Comparison of ENCODE assay signal across 11 cellular contexts in genomic region chr12:49809369-49810158, GRCh38. TPM values are rescaled to one million over a fixed set of nuclear protein-coding genes. Genes with fewer than 3 reads are reported as not detected.
A peak's percentile ranks its signal among the peaks of the same experiment; 100 is the strongest.
DNase-seq lines count a peak whose midpoint lies in the region; ATAC-seq, FAIRE-seq and TF ChIP-seq lines count a peak whose summit lies in the region.
"Had no signal": no experiment of that assay in that cellular context is flagged by ENCODE, and none has a peak within 500 bp of the region (broad histone marks: within the 10 kb centered on the region; RNA-seq: fewer than 3 reads in every experiment).

No MANE protein-coding gene starts in this region.

- no peaks in the 10 kb centered on the region for H4K20me1 ChIP-seq in HepG2 (ENCODE audit: insufficient read depth, low read length)

- H3K27ac ChIP-seq in liver (ENCODE audit: low read depth in 1 of 2, low read length in 2 of 2) (peak overlapping the region; percentile 16 to 33), HepG2 (ENCODE audit: extremely low read length, insufficient read depth, low read length) (no peak overlapping the region), heart left ventricle (peak overlapping the region; percentile 38 to 93 (median 80)), parathyroid adenoma (peak overlapping the region; percentile 42)
- H3K27ac ChIP-seq: A549 had no signal

- CTCF ChIA-PET in HepG2 (lab: Yijun Ruan, JAX; ENCODE audit: low intra/inter-chr PET ratio, low total read pairs): no interaction called here

- H3K9me3 ChIP-seq in liver (ENCODE audit: control insufficient read depth in 4 of 4, low read length in 3 of 4) (no peaks in the 10 kb centered on the region), HepG2 (ENCODE audit: low read length) (no peaks in the 10 kb centered on the region), heart left ventricle (no peaks in the 10 kb centered on the region), parathyroid adenoma (ENCODE audit: control insufficient read depth, low read length) (no peaks in the 10 kb centered on the region)
- H3K9me3 ChIP-seq: A549 had no signal

- H3K79me2 ChIP-seq in HepG2 (ENCODE audit: insufficient read depth, low read length) (no peaks in the 10 kb centered on the region), parathyroid adenoma (peaks cover 17% of the 10 kb centered on the region)

- no peak overlapping the region for H3K9ac ChIP-seq in liver (ENCODE audit: low read depth in 1 of 2, low read length in 2 of 2)
- H3K9ac ChIP-seq in HepG2 (ENCODE audit: insufficient read depth, low read depth, low read length): no peak overlapping the region
- H3K9ac ChIP-seq in parathyroid adenoma: no peak overlapping the region

- FAIRE-seq in HepG2 (lab: Jason Lieb, UNC): no peak
- FAIRE-seq: A549 had no signal

- WGBS in liver: 77% methylated on average over 7 of the region's 7 CpGs
- WGBS in HepG2 (ENCODE audit: low lambda C conversion rate): 92% methylated on average over 5 of the region's 7 CpGs
- WGBS in heart left ventricle, 4 donors: 23 to 40% (median 29%) methylated on average over 7 of the region's 7 CpGs

- H3K4me3 ChIP-seq in liver (ENCODE audit: low read depth in 1 of 3, low read length in 3 of 3) (no peak overlapping the region), HepG2 (replicated peaks in 1 of 3; ENCODE audit: insufficient read depth in 1 of 3, low read depth in 2 of 3, low read length in 3 of 3) (no peak overlapping the region), heart left ventricle (peak overlapping the region in 5 of 12 donors; percentile 13 to 33 (median 20)), parathyroid adenoma (ENCODE audit: low read depth, low read length) (no peak overlapping the region)
- H3K4me3 ChIP-seq: A549 had no signal

- no peak for TF ChIP-seq RAD21 in liver (IDR thresholded peaks at IDR 0.05)
- TF ChIP-seq RAD21 in HepG2 (CRISPR knock-in tag; IDR thresholded peaks at IDR 0.05): no peak

- no TSS peak for BruUV-seq in HepG2 (replicated peaks; lab: Mats Ljungman, UMichigan)

- in situ Hi-C loops in HepG2 (cut with HindIII; ENCODE audit: extremely low pct_ligation_motif_present, low pct_unique_long_range_greater_than_20kb): no loop called here

- H3K36me3 ChIP-seq in liver (ENCODE audit: control insufficient read depth in 4 of 4, insufficient read depth in 3 of 4, low read depth in 1 of 4, low read length in 3 of 4): peaks cover 3 to 8% (median 6%) of the 10 kb centered on the region in 4 donors
- peaks cover 5 to 18% of the 10 kb centered on the region in 2 experiments; a peak in 4 of 5 replicates for H3K36me3 ChIP-seq in HepG2 (replicated peaks in 1 of 2; ENCODE audit: control insufficient read depth in 1 of 2, insufficient read depth in 2 of 2, low read length in 2 of 2)
- H3K36me3 ChIP-seq in heart left ventricle: peaks cover 0 to 25% (median 15%) of the 10 kb centered on the region in 9 donors
- H3K36me3 ChIP-seq in parathyroid adenoma (ENCODE audit: control insufficient read depth, insufficient read depth, low read length): no peaks in the 10 kb centered on the region

- no peak overlapping the region for H2AFZ ChIP-seq in HepG2 (ENCODE audit: low read length)
- H2AFZ ChIP-seq in parathyroid adenoma: no peak overlapping the region

- TF ChIP-seq EP300 in HepG2 (IDR thresholded peaks at IDR 0.05; ENCODE audit: low read depth in 2 of 2, low read length in 2 of 2) (no peak), HepG2 (CRISPR knock-in tag; IDR thresholded peaks at IDR 0.05; ENCODE audit: borderline replicate concordance) (no peak)

- ATAC-seq in HepG2 (no peak; the same call in 2 of the 3 replicates), heart left ventricle (peak; percentile 32 to 66 (median 60))
- ATAC-seq: A549 had no signal

- H3K27me3 ChIP-seq in liver (ENCODE audit: control insufficient read depth in 4 of 4, insufficient read depth in 4 of 4, low read length in 3 of 4) (no peaks in the 10 kb centered on the region), HepG2 (ENCODE audit: control insufficient read depth in 1 of 2, insufficient read depth in 2 of 2, low read length in 2 of 2) (no peaks in the 10 kb centered on the region), heart left ventricle (no peaks in the 10 kb centered on the region), parathyroid adenoma (ENCODE audit: control insufficient read depth, insufficient read depth, low read length) (no peaks in the 10 kb centered on the region)

- TF ChIP-seq POLR2A in HepG2 (IDR thresholded peaks at IDR 0.05; ENCODE audit: insufficient read depth in 1 of 2, low read depth in 2 of 2, low read length in 2 of 2) (no peak), heart left ventricle (IDR thresholded peaks at IDR 0.05) (no peak)

- no peak for DNase-seq in HepG2 (ENCODE audit: low spot score)
- DNase-seq in heart left ventricle: peak in 2 of 5 donors; percentile 68 to 75
- no peak for DNase-seq in inferior parietal cortex (ENCODE audit: extremely low spot score)
- DNase-seq in stimulated activated CD4-positive, alpha-beta T cell treated with anti-CD3 and anti-CD28 coated beads, Interleukin-1b, Interleukin-23, amount 100 ng/mL, for 48 hours: no peak
- no peak for DNase-seq in NK-92 (lab: John Stamatoyannopoulos, UW; ENCODE audit: unreplicated experiment)
- DNase-seq in NCI-H1417 treated with DMSO at 0.1 percent for 48 hours (lab: John Stamatoyannopoulos, UW): no peak
- DNase-seq: activated T-cell treated with anti-CD3 and anti-CD28 coated beads for 4 hours, NCI-H2081 treated with DMSO at 0.1 percent for 48 hours had no signal

- POLR2A ChIA-PET in HepG2 (lab: Yijun Ruan, JAX): no interaction called here

- intact Hi-C loops in HepG2 (cut with micrococcal nuclease; ENCODE audit: unreplicated experiment) (no loop called here), heart left ventricle (cut with DNase I) (no loop called here)

- no peak overlapping the region for H3K4me2 ChIP-seq in HepG2 (ENCODE audit: low read depth, low read length)
- no peak overlapping the region for H3K4me2 ChIP-seq in parathyroid adenoma (ENCODE audit: low read length)
- H3K4me2 ChIP-seq: A549 had no signal

- TF ChIP-seq CTCF in liver (IDR thresholded peaks at IDR 0.05; ENCODE audit: low read depth, low read length, missing input control): no peak
- no peak for TF ChIP-seq CTCF in HepG2 (CRISPR knock-in tag; IDR thresholded peaks at IDR 0.05)
- no peak for TF ChIP-seq CTCF in heart left ventricle (IDR thresholded peaks at IDR 0.05)
- no peak for TF ChIP-seq CTCF in parathyroid adenoma (IDR thresholded peaks at IDR 0.05)

- H3K4me1 ChIP-seq in liver (ENCODE audit: control insufficient read depth in 4 of 4, insufficient read depth in 4 of 4, low read length in 3 of 4) (no peaks in the 10 kb centered on the region), HepG2 (ENCODE audit: insufficient read depth, low read length) (no peaks in the 10 kb centered on the region), heart left ventricle (peaks cover 0 to 61% (median 45%) of the 10 kb centered on the region in 12 donors), parathyroid adenoma (no peaks in the 10 kb centered on the region)
- H3K4me1 ChIP-seq: A549 had no signal

RNA-seq across cellular contexts. Expression of gene NCKAP5L, which starts 18.6 kb away (rescaled TPM):
- total RNA-seq in liver (1 to 10 TPM; 3.1 to 6.8 TPM), HepG2 (2016; rRNA removed; fragmentation: Illumina TruSeq; extraction: Trizol) (5.9 and 9.0 TPM in 2 replicates), heart left ventricle (10 to 100 TPM; 14.1 to 35.0 (median 25.0) TPM)
- polyA plus RNA-seq in liver (1 to 10 TPM; 2.9 to 5.2 TPM), HepG2 (2011; rRNA removed) (4.1 and 5.5 TPM in 2 replicates), heart left ventricle (10 to 100 TPM; 19.4 to 27.7 TPM)
- 3.1 and 3.3 TPM in 2 replicates for total RNA-seq in HepG2 (2016; cell fraction: cytosol; rRNA removed; fragmentation: Illumina TruSeq; extraction: Trizol; ENCODE audit: low read depth)
- 5.1 and 8.3 TPM in 2 replicates for total RNA-seq in HepG2 (2016; cell fraction: insoluble cytoplasmic fraction; rRNA removed; fragmentation: Illumina TruSeq; extraction: Trizol)
- 5.3 and 5.9 TPM in 2 replicates for total RNA-seq in HepG2 (2016; cell fraction: membrane; rRNA removed; fragmentation: Illumina TruSeq; extraction: Trizol)
- total RNA-seq in HepG2 (2016; cell fraction: nucleus; rRNA removed; fragmentation: Illumina TruSeq; extraction: Trizol): 10.1 and 11.1 TPM in 2 replicates
- 1.7 and 3.1 TPM in 2 replicates for polyA plus RNA-seq in HepG2 (2011; cell fraction: cytosol; rRNA removed)
- 15.9 and 16.8 TPM in 2 replicates for polyA plus RNA-seq in HepG2 (2011; cell fraction: nucleus; rRNA removed)
- polyA plus RNA-seq in HepG2 (2012): 4.7 and 6.8 TPM in 2 replicates
- polyA plus RNA-seq in HepG2 (2016; cell fraction: cytosol; fragmentation: Illumina TruSeq; extraction: Trizol; ENCODE audit: low read depth): 0.32 and 0.37 TPM in 2 replicates
- 5.7 and 8.4 TPM in 2 replicates for polyA plus RNA-seq in HepG2 (2016; cell fraction: insoluble cytoplasmic fraction; fragmentation: Illumina TruSeq; extraction: Trizol; ENCODE audit: low read depth)
- polyA plus RNA-seq in HepG2 (2016; cell fraction: membrane; fragmentation: Illumina TruSeq; extraction: Trizol; ENCODE audit: low read depth): 1.3 and 1.7 TPM in 2 replicates
- polyA plus RNA-seq in HepG2 (2016; cell fraction: nucleus; fragmentation: Illumina TruSeq; extraction: Trizol; ENCODE audit: insufficient read depth, low read depth): 20.5 and 22.7 TPM in 2 replicates
- polyA minus RNA-seq in HepG2 (2011; rRNA and poly(A)+ RNA removed; ENCODE audit: low replicate concordance): 10.1 and 13.6 TPM in 2 replicates
- 5.5 and 6.3 TPM in 2 replicates for polyA minus RNA-seq in HepG2 (2011; cell fraction: cytosol; rRNA and poly(A)+ RNA removed)
- polyA minus RNA-seq in HepG2 (2011; cell fraction: nucleus; rRNA and poly(A)+ RNA removed): 13.2 and 14.7 TPM in 2 replicates

RNA-seq across cellular contexts. Expression of gene BCDIN3D, which starts 33.3 kb away (rescaled TPM):
- 1 to 10 TPM; 1.7 to 4.4 TPM for total RNA-seq in liver
- 1 to 10 TPM; 2.0 to 2.2 TPM for polyA plus RNA-seq in liver
- 1.8 and 2.5 TPM in 2 replicates for total RNA-seq in HepG2 (2016; rRNA removed; fragmentation: Illumina TruSeq; extraction: Trizol)
- 1.6 and 1.7 TPM in 2 replicates for total RNA-seq in HepG2 (2016; cell fraction: cytosol; rRNA removed; fragmentation: Illumina TruSeq; extraction: Trizol; ENCODE audit: low read depth)
- total RNA-seq in HepG2 (2016; cell fraction: insoluble cytoplasmic fraction; rRNA removed; fragmentation: Illumina TruSeq; extraction: Trizol): 2.2 and 3.0 TPM in 2 replicates
- 2.1 and 3.4 TPM in 2 replicates for total RNA-seq in HepG2 (2016; cell fraction: membrane; rRNA removed; fragmentation: Illumina TruSeq; extraction: Trizol)
- 2.6 and 3.0 TPM in 2 replicates for total RNA-seq in HepG2 (2016; cell fraction: nucleus; rRNA removed; fragmentation: Illumina TruSeq; extraction: Trizol)
- polyA plus RNA-seq in HepG2 (2011; rRNA removed): 2.0 and 2.2 TPM in 2 replicates
- 1.4 and 1.7 TPM in 2 replicates for polyA plus RNA-seq in HepG2 (2011; cell fraction: cytosol; rRNA removed)
- 1.3 and 2.3 TPM in 2 replicates for polyA plus RNA-seq in HepG2 (2011; cell fraction: nucleus; rRNA removed)
- polyA plus RNA-seq in HepG2 (2012): 1.7 and 2.6 TPM in 2 replicates
- 0.54 and 0.63 TPM in 2 replicates for polyA plus RNA-seq in HepG2 (2016; cell fraction: cytosol; fragmentation: Illumina TruSeq; extraction: Trizol; ENCODE audit: low read depth)
- 1.6 and 1.7 TPM in 2 replicates for polyA plus RNA-seq in HepG2 (2016; cell fraction: insoluble cytoplasmic fraction; fragmentation: Illumina TruSeq; extraction: Trizol; ENCODE audit: low read depth)
- 0.76 and 1.1 TPM in 2 replicates for polyA plus RNA-seq in HepG2 (2016; cell fraction: membrane; fragmentation: Illumina TruSeq; extraction: Trizol; ENCODE audit: low read depth)
- 2.7 and 2.8 TPM in 2 replicates for polyA plus RNA-seq in HepG2 (2016; cell fraction: nucleus; fragmentation: Illumina TruSeq; extraction: Trizol; ENCODE audit: insufficient read depth, low read depth)
- 2.9 and 10.2 TPM in 2 replicates for polyA minus RNA-seq in HepG2 (2011; rRNA and poly(A)+ RNA removed; ENCODE audit: low replicate concordance)
- 0.97 and 2.2 TPM in 2 replicates for polyA minus RNA-seq in HepG2 (2011; cell fraction: cytosol; rRNA and poly(A)+ RNA removed)
- polyA minus RNA-seq in HepG2 (2011; cell fraction: nucleus; rRNA and poly(A)+ RNA removed): 2.8 and 3.5 TPM in 2 replicates
- total RNA-seq in heart left ventricle: 1 to 10 TPM; 1.7 to 3.9 (median 2.4) TPM
- 1 to 10 TPM; 1.6 to 2.2 TPM for polyA plus RNA-seq in heart left ventricle
